Comparison of ENCODE assay signal across 2 cellular contexts in the genomic region with DNA sequence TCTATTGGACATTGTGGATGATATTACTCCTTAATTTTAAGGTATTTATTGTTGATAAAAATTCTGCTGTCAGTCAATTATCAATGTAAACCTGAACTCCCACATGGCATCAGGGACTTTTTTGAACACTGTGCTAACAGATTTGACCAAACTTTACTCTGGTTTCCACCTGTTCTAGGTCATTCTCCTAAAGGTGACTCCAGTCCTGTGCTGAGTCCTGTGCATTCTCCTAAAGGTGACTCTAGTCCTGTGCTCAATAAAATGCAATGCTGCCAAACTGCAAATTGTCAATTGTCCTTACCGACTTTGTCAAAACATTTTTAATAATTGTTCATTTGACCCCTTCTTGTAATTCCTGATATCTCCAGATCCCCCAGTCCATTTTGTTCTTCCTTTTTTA.
A peak's percentile ranks its signal among the peaks of the same experiment; 100 is the strongest.
TF ChIP-seq lines count a peak whose summit lies in the region.

No MANE protein-coding gene starts in this region.

TF ChIP-seq in GM23338, 12 proteins besides CTCF, POLR2A, EP300 and RAD21:
- TF ChIP-seq, protein P1, sequence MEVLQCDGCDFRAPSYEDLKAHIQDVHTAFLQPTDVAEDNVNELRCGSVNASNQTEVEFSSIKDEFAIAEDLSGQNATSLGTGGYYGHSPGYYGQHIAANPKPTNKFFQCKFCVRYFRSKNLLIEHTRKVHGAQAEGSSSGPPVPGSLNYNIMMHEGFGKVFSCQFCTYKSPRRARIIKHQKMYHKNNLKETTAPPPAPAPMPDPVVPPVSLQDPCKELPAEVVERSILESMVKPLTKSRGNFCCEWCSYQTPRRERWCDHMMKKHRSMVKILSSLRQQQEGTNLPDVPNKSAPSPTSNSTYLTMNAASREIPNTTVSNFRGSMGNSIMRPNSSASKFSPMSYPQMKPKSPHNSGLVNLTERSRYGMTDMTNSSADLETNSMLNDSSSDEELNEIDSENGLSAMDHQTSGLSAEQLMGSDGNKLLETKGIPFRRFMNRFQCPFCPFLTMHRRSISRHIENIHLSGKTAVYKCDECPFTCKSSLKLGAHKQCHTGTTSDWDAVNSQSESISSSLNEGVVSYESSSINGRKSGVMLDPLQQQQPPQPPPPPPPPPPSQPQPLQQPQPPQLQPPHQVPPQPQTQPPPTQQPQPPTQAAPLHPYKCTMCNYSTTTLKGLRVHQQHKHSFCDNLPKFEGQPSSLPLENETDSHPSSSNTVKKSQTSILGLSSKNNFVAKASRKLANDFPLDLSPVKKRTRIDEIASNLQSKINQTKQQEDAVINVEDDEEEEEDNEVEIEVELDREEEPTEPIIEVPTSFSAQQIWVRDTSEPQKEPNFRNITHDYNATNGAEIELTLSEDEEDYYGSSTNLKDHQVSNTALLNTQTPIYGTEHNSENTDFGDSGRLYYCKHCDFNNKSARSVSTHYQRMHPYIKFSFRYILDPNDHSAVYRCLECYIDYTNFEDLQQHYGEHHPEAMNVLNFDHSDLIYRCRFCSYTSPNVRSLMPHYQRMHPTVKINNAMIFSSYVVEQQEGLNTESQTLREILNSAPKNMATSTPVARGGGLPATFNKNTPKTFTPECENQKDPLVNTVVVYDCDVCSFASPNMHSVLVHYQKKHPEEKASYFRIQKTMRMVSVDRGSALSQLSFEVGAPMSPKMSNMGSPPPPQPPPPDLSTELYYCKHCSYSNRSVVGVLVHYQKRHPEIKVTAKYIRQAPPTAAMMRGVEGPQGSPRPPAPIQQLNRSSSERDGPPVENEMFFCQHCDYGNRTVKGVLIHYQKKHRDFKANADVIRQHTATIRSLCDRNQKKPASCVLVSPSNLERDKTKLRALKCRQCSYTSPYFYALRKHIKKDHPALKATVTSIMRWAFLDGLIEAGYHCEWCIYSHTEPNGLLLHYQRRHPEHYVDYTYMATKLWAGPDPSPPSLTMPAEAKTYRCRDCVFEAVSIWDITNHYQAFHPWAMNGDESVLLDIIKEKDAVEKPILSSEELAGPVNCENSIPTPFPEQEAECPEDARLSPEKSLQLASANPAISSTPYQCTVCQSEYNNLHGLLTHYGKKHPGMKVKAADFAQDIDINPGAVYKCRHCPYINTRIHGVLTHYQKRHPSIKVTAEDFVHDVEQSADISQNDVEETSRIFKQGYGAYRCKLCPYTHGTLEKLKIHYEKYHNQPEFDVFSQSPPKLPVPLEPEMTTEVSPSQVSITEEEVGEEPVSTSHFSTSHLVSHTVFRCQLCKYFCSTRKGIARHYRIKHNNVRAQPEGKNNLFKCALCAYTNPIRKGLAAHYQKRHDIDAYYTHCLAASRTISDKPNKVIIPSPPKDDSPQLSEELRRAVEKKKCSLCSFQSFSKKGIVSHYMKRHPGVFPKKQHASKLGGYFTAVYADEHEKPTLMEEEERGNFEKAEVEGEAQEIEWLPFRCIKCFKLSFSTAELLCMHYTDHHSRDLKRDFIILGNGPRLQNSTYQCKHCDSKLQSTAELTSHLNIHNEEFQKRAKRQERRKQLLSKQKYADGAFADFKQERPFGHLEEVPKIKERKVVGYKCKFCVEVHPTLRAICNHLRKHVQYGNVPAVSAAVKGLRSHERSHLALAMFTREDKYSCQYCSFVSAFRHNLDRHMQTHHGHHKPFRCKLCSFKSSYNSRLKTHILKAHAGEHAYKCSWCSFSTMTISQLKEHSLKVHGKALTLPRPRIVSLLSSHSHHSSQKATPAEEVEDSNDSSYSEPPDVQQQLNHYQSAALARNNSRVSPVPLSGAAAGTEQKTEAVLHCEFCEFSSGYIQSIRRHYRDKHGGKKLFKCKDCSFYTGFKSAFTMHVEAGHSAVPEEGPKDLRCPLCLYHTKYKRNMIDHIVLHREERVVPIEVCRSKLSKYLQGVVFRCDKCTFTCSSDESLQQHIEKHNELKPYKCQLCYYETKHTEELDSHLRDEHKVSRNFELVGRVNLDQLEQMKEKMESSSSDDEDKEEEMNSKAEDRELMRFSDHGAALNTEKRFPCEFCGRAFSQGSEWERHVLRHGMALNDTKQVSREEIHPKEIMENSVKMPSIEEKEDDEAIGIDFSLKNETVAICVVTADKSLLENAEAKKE (CRISPR knock-in tag; IDR thresholded peaks at IDR 0.05), result no peak
- TF ChIP-seq CREB1 (CRISPR knock-in tag; IDR thresholded peaks at IDR 0.05; ENCODE audit: low read depth), result 0 out of 2 replicates have a peak, but pooled peaks have one; percentile 12
- peak; percentile 42 for TF ChIP-seq POLR2AphosphoS5 (IDR thresholded peaks at IDR 0.05; ENCODE audit: low read depth)
TF ChIP-seq in GM23338: peak in this region for 2.

TF ChIP-seq in H1, 55 proteins besides CTCF, POLR2A, EP300 and RAD21:
- TF ChIP-seq CEBPB (IDR thresholded peaks at IDR 0.05; ENCODE audit: low read depth, low read length), result no peak
- TF ChIP-seq CBX5 (IDR thresholded peaks at IDR 0.05; ENCODE audit: low read depth, low read length), result no peak
- TF ChIP-seq POLR2AphosphoS5 (IDR thresholded peaks at IDR 0.05; ENCODE audit: low read depth, low read length), result peak; percentile 95
